13 cellular contexts compared by ENCODE assay signal in the genomic region with DNA sequence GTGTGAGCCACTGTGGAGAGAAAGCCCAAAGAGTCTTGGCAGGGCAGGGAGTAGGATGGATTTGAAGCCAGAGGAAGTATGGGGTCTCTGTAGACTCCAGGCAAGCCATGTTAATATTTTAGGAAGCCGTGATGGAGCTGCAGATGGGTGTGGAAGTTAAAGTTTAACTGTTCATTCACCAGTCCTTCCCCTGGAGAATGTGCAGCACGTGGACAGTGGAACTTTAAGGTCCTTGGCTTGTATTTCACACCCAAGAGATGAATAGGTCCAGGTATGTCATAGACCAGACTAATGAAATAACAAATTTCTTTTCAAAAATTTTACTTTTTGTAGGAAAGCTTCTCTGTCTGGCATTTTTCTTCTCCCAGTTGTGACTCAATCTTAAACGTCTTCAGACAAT. TPM values are rescaled to one million over a fixed set of nuclear protein-coding genes. Genes with fewer than 3 reads are reported as not detected.
DNase-seq lines count a peak whose midpoint lies in the region; ATAC-seq and TF ChIP-seq lines count a peak whose summit lies in the region.
"Had no signal": no experiment of that assay in that cellular context is flagged by ENCODE, and none has a peak within 500 bp of the region (broad histone marks: within the 10 kb centered on the region; RNA-seq: fewer than 3 reads in every experiment).

No MANE protein-coding gene starts in this region.

- H3K9me3 ChIP-seq in left ventricle myocardium inferior (replicated peaks) (no peaks in the 10 kb centered on the region), right atrium auricular region (no peaks in the 10 kb centered on the region), colonic mucosa (no peaks in the 10 kb centered on the region), mucosa of descending colon (no peaks in the 10 kb centered on the region)
- H3K9me3 ChIP-seq: SJSA1 had no signal

- H3K36me3 ChIP-seq in left ventricle myocardium inferior (no peaks in the 10 kb centered on the region), right atrium auricular region (no peaks in the 10 kb centered on the region), colonic mucosa (no peaks in the 10 kb centered on the region), mucosa of descending colon (ENCODE audit: low read depth) (no peaks in the 10 kb centered on the region)

- intact Hi-C loops in left ventricle myocardium inferior (cut with micrococcal nuclease) = no loop called here
- intact Hi-C loops in colonic mucosa (cut with DNase I) = no loop called here
- intact Hi-C loops in mucosa of descending colon (cut with DNase I, micrococcal nuclease) = no loop called here
- intact Hi-C loops in left cardiac atrium (cut with DNase I) = loop anchor here (10.0 kb wide), 2 partner anchors 49 to 51 kb away; partner anchors contain the start of gene TCF7L2 (in 1 of the 2)

- TF ChIP-seq CTCF in left ventricle myocardium inferior (IDR thresholded peaks at IDR 0.05; ENCODE audit: borderline replicate concordance) (no peak), right atrium auricular region (IDR thresholded peaks at IDR 0.05) (no peak), colonic mucosa (IDR thresholded peaks at IDR 0.05) (no peak), mucosa of descending colon (IDR thresholded peaks at IDR 0.05) (no peak)

- peak overlapping the region; percentile 28 for H3K27ac ChIP-seq in left ventricle myocardium inferior (replicated peaks)
- H3K27ac ChIP-seq in right atrium auricular region = no peak overlapping the region
- no peak overlapping the region for H3K27ac ChIP-seq in colonic mucosa
- H3K27ac ChIP-seq: HL-60, SJSA1 had no signal

- no peak overlapping the region for H3K9ac ChIP-seq in colonic mucosa (ENCODE audit: low read depth in 2 of 2, low read length in 2 of 2)

- H3K27me3 ChIP-seq in left ventricle myocardium inferior (ENCODE audit: low read depth) (no peaks in the 10 kb centered on the region), right atrium auricular region (no peaks in the 10 kb centered on the region), colonic mucosa (no peaks in the 10 kb centered on the region)
- H3K27me3 ChIP-seq: SJSA1 had no signal

- no peak overlapping the region for H3K4me3 ChIP-seq in left ventricle myocardium inferior
- no peak overlapping the region for H3K4me3 ChIP-seq in right atrium auricular region
- H3K4me3 ChIP-seq in colonic mucosa = no peak overlapping the region
- no peak overlapping the region for H3K4me3 ChIP-seq in mucosa of descending colon
- H3K4me3 ChIP-seq: SJSA1 had no signal

- H3K4me1 ChIP-seq in left ventricle myocardium inferior = peaks cover 84% of the 10 kb centered on the region
- H3K4me1 ChIP-seq in right atrium auricular region = peaks cover 2 to 72% of the 10 kb centered on the region in 2 donors
- peaks cover 15% of the 10 kb centered on the region for H3K4me1 ChIP-seq in colonic mucosa
- peaks cover 17% of the 10 kb centered on the region for H3K4me1 ChIP-seq in mucosa of descending colon (ENCODE audit: low read depth)

- ATAC-seq in mucosa of descending colon (peak; percentile 14), HG03108 (IDR thresholded peaks at IDR 0.05; ENCODE audit: unreplicated experiment) (no peak), left cardiac atrium (no peak)

- no peak for DNase-seq in left ventricle myocardium inferior
- DNase-seq in right atrium auricular region (ENCODE audit: low spot score) = no peak
- peak; percentile 37 for DNase-seq in colonic mucosa
- DNase-seq in mucosa of descending colon = no peak
- no peak for DNase-seq in AG08396 (ENCODE audit: low spot score)
- no peak for DNase-seq in NCI-H345 (lab: John Stamatoyannopoulos, UW)
- no peak for DNase-seq in left cardiac atrium
- DNase-seq: DMS153, NCI-H187 treated with DMSO at 0.1 percent for 48 hours, NCI-H526 treated with DMSO at 0.1 percent for 48 hours had no signal

RNA-seq across cellular contexts. Expression of gene TCF7L2, which starts 54.2 kb away (rescaled TPM):
- 8.9 TPM for total RNA-seq in left ventricle myocardium inferior
- 10 to 100 TPM in 1 of 2 donors, 1 to 10 TPM in 1; 8.5 to 11.3 TPM for total RNA-seq in right atrium auricular region
- 10 to 100 TPM; 65.1 to 98.9 TPM for total RNA-seq in colonic mucosa
- total RNA-seq in mucosa of descending colon = 100 to 1,000 TPM in 2 of 3 donors, 10 to 100 TPM in 1; 99.6 to 182 (median 102) TPM
- total RNA-seq in left cardiac atrium = 10 to 100 TPM; 15.7 to 16.3 TPM

Comparison
In these comparisons a context has a peak if more than half of its experiments do, and no peak if none do; other contexts are left out.
1. intact Hi-C loops: an anchor here in left cardiac atrium (10.0 kb wide); none called in left ventricle myocardium inferior, colonic mucosa and mucosa of descending colon.